In the genomic region with DNA sequence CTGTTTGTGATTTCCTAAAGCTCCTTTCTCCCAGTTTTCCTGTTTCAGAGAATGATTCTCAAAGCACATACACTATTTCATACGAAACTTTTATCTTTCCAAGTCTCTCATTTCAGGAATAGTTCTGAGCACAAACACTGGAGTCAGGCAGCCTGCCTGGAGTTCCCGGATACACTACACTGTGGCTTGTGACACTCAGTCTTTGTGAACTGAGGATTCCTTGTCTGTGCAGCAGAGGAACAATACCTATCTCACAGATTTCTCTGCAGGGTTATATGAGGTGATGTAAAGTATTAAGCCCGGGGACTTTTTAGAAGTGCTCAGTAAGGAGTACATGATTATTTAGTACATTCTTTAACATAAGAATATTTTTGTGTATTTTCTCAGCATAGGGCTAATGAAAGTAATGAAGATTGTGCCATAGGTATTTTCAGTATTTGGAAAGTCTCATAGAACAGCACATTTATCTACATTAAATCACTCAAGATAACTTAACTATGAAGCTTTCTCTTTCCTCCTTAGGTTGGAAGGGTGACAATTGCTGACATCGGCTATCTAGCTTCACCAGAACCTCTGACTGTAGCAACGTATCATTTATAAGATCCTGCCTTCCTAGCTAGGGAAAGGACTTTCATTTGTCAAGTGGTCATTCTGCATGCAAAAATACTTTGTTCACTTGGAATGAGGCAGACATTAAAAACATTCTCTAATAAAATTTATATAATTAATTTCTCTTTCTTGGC, we compare ENCODE assay signal across 25 cellular contexts. TPM values are rescaled to one million over a fixed set of nuclear protein-coding genes. Genes with fewer than 3 reads are reported as not detected.
DNase-seq lines count a peak whose midpoint lies in the region; ATAC-seq and TF ChIP-seq lines count a peak whose summit lies in the region.
"Had no signal": no experiment of that assay in that cellular context is flagged by ENCODE, and none has a peak within 500 bp of the region (broad histone marks: within the 10 kb centered on the region; RNA-seq: fewer than 3 reads in every experiment).

No MANE protein-coding gene starts in this region.

- no peaks in the 10 kb centered on the region for H3K4me1 ChIP-seq in osteoblast (ENCODE audit: insufficient read depth, low read length)
- H3K4me1 ChIP-seq: Caco-2, colonic mucosa, foreskin keratinocyte, lower lobe of right lung, thyroid gland had no signal

- no peak overlapping the region for H3K27ac ChIP-seq in osteoblast (ENCODE audit: low read depth, low read length)
- H3K27ac ChIP-seq: colonic mucosa, foreskin keratinocyte, lower lobe of right lung, thyroid gland had no signal

- no peak overlapping the region for H3K4me2 ChIP-seq in osteoblast (ENCODE audit: insufficient read depth, low read length)

- H4K20me1 ChIP-seq in osteoblast (ENCODE audit: insufficient read depth, low read length) = no peaks in the 10 kb centered on the region

- no peaks in the 10 kb centered on the region for H3K27me3 Mint-ChIP-seq in activated T-cell treated with anti-CD3 and anti-CD28 coated beads, Interleukin-2, amount 50 U/mL, for 24 hours
- no peaks in the 10 kb centered on the region for H3K27me3 Mint-ChIP-seq in T-helper 17 cell
- H3K27me3 Mint-ChIP-seq: B cell; stimulated activated naive CD8-positive, alpha-beta T cell treated with anti-CD3 and anti-CD28 coated beads, Interleukin-15, amount 100 ng/mL, for 72 hours had no signal

- H3K36me3 Mint-ChIP-seq in activated T-cell treated with anti-CD3 and anti-CD28 coated beads, Interleukin-2, amount 50 U/mL, for 24 hours (ENCODE audit: low read depth) = no peaks in the 10 kb centered on the region
- H3K36me3 Mint-ChIP-seq in T-helper 17 cell (ENCODE audit: low read depth) = peaks cover 21% of the 10 kb centered on the region

- H3K27me3 ChIP-seq in osteoblast (ENCODE audit: insufficient read depth, low read length) = no peaks in the 10 kb centered on the region
- H3K27me3 ChIP-seq: colonic mucosa, foreskin keratinocyte, thyroid gland had no signal

- DNase-seq in activated T-cell treated with anti-CD3 and anti-CD28 coated beads, Interleukin-2, amount 50 U/mL, for 24 hours = no peak
- no peak for DNase-seq in activated T-cell treated with anti-CD3 and anti-CD28 coated beads, Interleukin-2, amount 50 U/mL, for 48 hours
- DNase-seq in T-helper 17 cell = no peak
- DNase-seq in foreskin melanocyte = peak; percentile 42
- peak; percentile 77 for DNase-seq in pons (ENCODE audit: low spot score)
- DNase-seq in osteoblast (ENCODE audit: insufficient read length, low spot score, missing footprints) = no peak
- DNase-seq: activated CD8-positive, alpha-beta memory T cell treated with anti-CD3 and anti-CD28 coated beads for 24 hours; activated naive CD4-positive, alpha-beta T cell; aorta; Caco-2; colonic mucosa; DMS79 treated with DMSO at 0.1 percent for 48 hours; effector CD8-positive, alpha-beta T cell; foreskin keratinocyte; GF-D8; lower lobe of right lung; NCI-H526; SHP77; stimulated activated naive CD8-positive, alpha-beta T cell treated with anti-CD3 and anti-CD28 coated beads, Interleukin-15, amount 100 ng/mL, for 72 hours; thyroid gland had no signal

- no peaks in the 10 kb centered on the region for H3K36me3 ChIP-seq in osteoblast (ENCODE audit: insufficient read depth, low read length)

- H3K79me2 ChIP-seq in osteoblast (ENCODE audit: insufficient read depth, low read length) = no peaks in the 10 kb centered on the region

- no peak overlapping the region for H2AFZ ChIP-seq in osteoblast (ENCODE audit: low read length)

- no peak for TF ChIP-seq CTCF in osteoblast (IDR thresholded peaks at IDR 0.05; ENCODE audit: extremely low read depth, low read depth, low read length)

- H3K9me3 ChIP-seq in T-helper 17 cell (ENCODE audit: control insufficient read depth, low read length, poor library complexity, severe bottlenecking) (no peaks in the 10 kb centered on the region), osteoblast (ENCODE audit: low read depth, low read length) (no peaks in the 10 kb centered on the region)
- H3K9me3 ChIP-seq: Caco-2, colonic mucosa, lower lobe of right lung, thyroid gland had no signal

- ATAC-seq in T-helper 17 cell = no peak
- no peak for ATAC-seq in GM19328 (IDR thresholded peaks at IDR 0.05; ENCODE audit: unreplicated experiment)
- no peak for ATAC-seq in GM21737 (IDR thresholded peaks at IDR 0.05; ENCODE audit: unreplicated experiment)
- ATAC-seq: activated CD4-positive, CD25-positive, alpha-beta regulatory T cell treated with anti-CD3 and anti-CD28 coated beads, Interleukin-2, amount 50 U/mL, for 24 hours; foreskin keratinocyte; lower lobe of right lung; Panc1; stimulated activated naive CD8-positive, alpha-beta T cell treated with anti-CD3 and anti-CD28 coated beads, Interleukin-15, amount 100 ng/mL, for 72 hours had no signal

- H3K4me3 Mint-ChIP-seq in activated T-cell treated with anti-CD3 and anti-CD28 coated beads, Interleukin-2, amount 50 U/mL, for 24 hours = no peak overlapping the region
- H3K4me3 Mint-ChIP-seq in T-helper 17 cell = no peak overlapping the region
- H3K4me3 Mint-ChIP-seq: B cell; stimulated activated naive CD8-positive, alpha-beta T cell treated with anti-CD3 and anti-CD28 coated beads, Interleukin-15, amount 100 ng/mL, for 72 hours had no signal

- peak overlapping the region; percentile 48 for H3K27ac Mint-ChIP-seq in activated T-cell treated with anti-CD3 and anti-CD28 coated beads, Interleukin-2, amount 50 U/mL, for 24 hours
- peak overlapping the region; percentile 70 for H3K27ac Mint-ChIP-seq in T-helper 17 cell
- H3K27ac Mint-ChIP-seq: B cell had no signal

- no peak overlapping the region for H3K4me3 ChIP-seq in osteoblast (ENCODE audit: insufficient read depth, low read length)
- H3K4me3 ChIP-seq: colonic mucosa, lower lobe of right lung, thyroid gland had no signal

- H3K4me1 Mint-ChIP-seq in activated T-cell treated with anti-CD3 and anti-CD28 coated beads, Interleukin-2, amount 50 U/mL, for 24 hours (ENCODE audit: low read depth) = peaks cover 43% of the 10 kb centered on the region
- peaks cover 24% of the 10 kb centered on the region for H3K4me1 Mint-ChIP-seq in T-helper 17 cell
- H3K4me1 Mint-ChIP-seq: B cell had no signal

- H3K9me3 Mint-ChIP-seq in activated T-cell treated with anti-CD3 and anti-CD28 coated beads, Interleukin-2, amount 50 U/mL, for 24 hours = no peaks in the 10 kb centered on the region

RNA-seq across cellular contexts. Expression of a gene that starts 12.9 kb away (rescaled TPM):
- total RNA-seq in T-helper 17 cell = 10 to 100 TPM; 88.4 to 98.8 TPM
- 43.3 and 55.0 TPM in 2 replicates for total RNA-seq in osteoblast

RNA-seq across cellular contexts. Expression of a gene that starts 48.0 kb away (rescaled TPM):
- 10 to 100 TPM; 27.3 to 29.4 TPM for total RNA-seq in T-helper 17 cell
- 23.9 and 32.2 TPM in 2 replicates for total RNA-seq in osteoblast

Comparison
In these comparisons a context has a peak if more than half of its experiments do, and no peak if none do; other contexts are left out.
1. DNase-seq: peak in foreskin melanocyte (single experiment) and pons (single experiment); none in activated T-cell treated with anti-CD3 and anti-CD28 coated beads, Interleukin-2, amount 50 U/mL, for 24 hours (single experiment), activated T-cell treated with anti-CD3 and anti-CD28 coated beads, Interleukin-2, amount 50 U/mL, for 48 hours (0 of 2), T-helper 17 cell (0 of 3) and osteoblast (single experiment).